ENCODE assay signal across 25 cellular contexts in the genomic region with DNA sequence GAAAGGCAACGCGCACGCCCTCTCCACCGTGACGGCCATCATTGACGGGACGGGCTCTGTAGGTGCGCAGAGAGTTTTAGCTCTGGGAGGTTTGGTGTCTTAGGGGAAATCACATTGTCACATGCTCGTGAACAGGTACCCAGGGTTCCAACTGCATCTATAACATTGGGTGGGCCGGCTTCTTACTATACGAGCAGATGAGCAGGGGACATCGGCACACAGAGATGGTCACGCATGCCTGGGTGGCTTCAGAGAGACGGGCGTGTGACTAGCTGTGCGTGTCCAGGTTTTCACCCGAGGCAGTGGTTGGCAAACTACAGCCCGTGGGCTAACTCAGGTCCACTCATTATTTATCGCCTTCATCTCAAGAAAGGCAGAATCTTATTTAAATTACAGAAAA. TPM values are rescaled to one million over a fixed set of nuclear protein-coding genes. Genes with fewer than 3 reads are reported as not detected.
DNase-seq lines count a peak whose midpoint lies in the region; ATAC-seq and TF ChIP-seq lines count a peak whose summit lies in the region.
"Had no signal": no experiment of that assay in that cellular context is flagged by ENCODE, and none has a peak within 500 bp of the region (broad histone marks: within the 10 kb centered on the region; RNA-seq: fewer than 3 reads in every experiment).

No MANE protein-coding gene starts in this region.

- no peaks in the 10 kb centered on the region for H3K27me3 Mint-ChIP-seq in activated CD8-positive, alpha-beta memory T cell treated with anti-CD3 and anti-CD28 coated beads, Interleukin-2, amount 10 ng/mL, durations not matched to agents 7 days and 5 days
- no peaks in the 10 kb centered on the region for H3K27me3 Mint-ChIP-seq in WTC11 (ENCODE audit: low read depth)
- H3K27me3 Mint-ChIP-seq: activated B cell treated with CpG ODN at 0.5 μM for 24 hours; activated CD8-positive, alpha-beta T cell treated with anti-CD3 and anti-CD28 coated beads for 36 hours; CD8-positive, alpha-beta memory T cell had no signal

- H2BK12ac ChIP-seq in neuronal stem cell (ENCODE audit: low read length), result no peak overlapping the region

- H3K9me3 ChIP-seq in neuronal stem cell (replicated peaks in 1 of 2; ENCODE audit: control insufficient read depth in 2 of 2, insufficient read depth in 1 of 2, low read depth in 1 of 2, low read length in 2 of 2), result no peaks in the 10 kb centered on the region
- H3K9me3 ChIP-seq in uterus, result no peaks in the 10 kb centered on the region
- H3K9me3 ChIP-seq: ovary had no signal

- H2BK15ac ChIP-seq in neuronal stem cell (ENCODE audit: low read length), result no peak overlapping the region

- no peak for TF ChIP-seq POLR2A in uterus (IDR thresholded peaks at IDR 0.05)

- no peak overlapping the region for H2AFZ ChIP-seq in neuronal stem cell (ENCODE audit: low read length)

- H2BK5ac ChIP-seq in neuronal stem cell (ENCODE audit: low read length), result no peak overlapping the region

- CTCF ChIA-PET in activated CD8-positive, alpha-beta memory T cell treated with anti-CD3 and anti-CD28 coated beads, Interleukin-2, amount 10 ng/mL, durations not matched to agents 7 days and 5 days (lab: Charles Lee), result no interaction called here
- CTCF ChIA-PET in WTC11 (lab: Charles Lee), result interaction anchor here (0.8 kb wide), 1 partner anchor 152 kb away, joined by 3 read pairs; no protein-coding TSS in a partner anchor

- no CpG with 5 or more reads among the region's 19 CpGs for WGBS in neuronal stem cell (ENCODE audit: extremely low coverage in 2 of 2, insufficient read length in 2 of 2, insufficient replicate concordance in 1 of 2), 2 donors

- no peak overlapping the region for H4K91ac ChIP-seq in neuronal stem cell (ENCODE audit: low read depth, low read length, poor library complexity)

- H3K27ac ChIP-seq in neuronal stem cell (replicated peaks; ENCODE audit: low read length) (no peak overlapping the region), uterus (no peak overlapping the region)
- H3K27ac ChIP-seq: brain microvascular endothelial cell, HL-60, KMS-11, ovary had no signal

- H3K4me1 Mint-ChIP-seq in activated CD8-positive, alpha-beta memory T cell treated with anti-CD3 and anti-CD28 coated beads, Interleukin-2, amount 10 ng/mL, durations not matched to agents 7 days and 5 days, result no peaks in the 10 kb centered on the region
- peaks cover 4% of the 10 kb centered on the region for H3K4me1 Mint-ChIP-seq in WTC11
- H3K4me1 Mint-ChIP-seq: activated B cell treated with CpG ODN at 0.5 μM for 24 hours; CD8-positive, alpha-beta memory T cell had no signal

- no peak overlapping the region for H3K14ac ChIP-seq in neuronal stem cell (ENCODE audit: low read length)

- H4K8ac ChIP-seq in neuronal stem cell (ENCODE audit: low read depth, low read length), result no peak overlapping the region

- no peak overlapping the region for H3K4me2 ChIP-seq in neuronal stem cell (ENCODE audit: insufficient read depth, low read length, poor library complexity, severe bottlenecking)
- H3K4me2 ChIP-seq: KMS-11, smooth muscle cell had no signal

- H3K23ac ChIP-seq in neuronal stem cell (ENCODE audit: low read depth, low read length, poor library complexity), result no peak overlapping the region

- no peak for ATAC-seq in activated CD8-positive, alpha-beta memory T cell treated with anti-CD3 and anti-CD28 coated beads, Interleukin-2, amount 10 ng/mL, durations not matched to agents 7 days and 5 days
- no peak for ATAC-seq in WTC11
- ATAC-seq: activated CD8-positive, alpha-beta T cell treated with anti-CD3 and anti-CD28 coated beads for 36 hours had no signal

- no peak overlapping the region for H2BK120ac ChIP-seq in neuronal stem cell (ENCODE audit: low read depth, low read length)

- H2AK5ac ChIP-seq in neuronal stem cell (ENCODE audit: low read depth, low read length), result peak overlapping the region; percentile 95

- H3K36me3 Mint-ChIP-seq in activated CD8-positive, alpha-beta memory T cell treated with anti-CD3 and anti-CD28 coated beads, Interleukin-2, amount 10 ng/mL, durations not matched to agents 7 days and 5 days, result no peaks in the 10 kb centered on the region
- peaks cover 32% of the 10 kb centered on the region for H3K36me3 Mint-ChIP-seq in WTC11

- H3K79me1 ChIP-seq in neuronal stem cell (ENCODE audit: low read depth, low read length), result no peaks in the 10 kb centered on the region

- H3K9ac ChIP-seq in neuronal stem cell (ENCODE audit: low read depth, low read length, poor library complexity), result no peak overlapping the region
- H3K9ac ChIP-seq: KMS-11 had no signal

- peak; percentile 40 for DNase-seq in activated CD8-positive, alpha-beta memory T cell treated with anti-CD3 and anti-CD28 coated beads for 24 hours
- DNase-seq in activated CD8-positive, alpha-beta memory T cell treated with anti-CD3 and anti-CD28 coated beads, Interleukin-2, amount 10 ng/mL, durations not matched to agents 7 days and 5 days, result no peak
- DNase-seq in WTC11 (ENCODE audit: low spot score), result peak; percentile 3
- DNase-seq in neuronal stem cell (ENCODE audit: low spot score), result no peak
- DNase-seq in uterus, result peak; percentile 3 to 10
- DNase-seq in activated gamma-delta T cell treated with Interleukin-2 at 50 U/mL for 16 hours, result no peak
- no peak for DNase-seq in NCI-H510A (lab: John Stamatoyannopoulos, UW)
- DNase-seq in NCI-H187 treated with DMSO at 0.1 percent for 48 hours (lab: John Stamatoyannopoulos, UW), result no peak
- DNase-seq: activated B cell treated with CpG ODN at 0.5 μM for 24 hours; activated CD8-positive, alpha-beta T cell treated with anti-CD3 and anti-CD28 coated beads for 36 hours; brain microvascular endothelial cell; MM.1S; NCI-H1417 treated with DMSO at 0.1 percent for 48 hours; NCI-H446 treated with DMSO at 0.1 percent for 48 hours; retina; SHP77 treated with DMSO at 0.1 percent for 48 hours; stimulated activated CD4-positive, alpha-beta T cell treated with anti-CD3 and anti-CD28 coated beads, Interleukin-2, amount 100 ng/mL, for 24 hours; SW 1271; T1000 had no signal

- TF ChIP-seq CTCF in WTC11 (IDR thresholded peaks at IDR 0.05) (no peak), uterus (IDR thresholded peaks at IDR 0.05) (no peak)

- H3K4me3 Mint-ChIP-seq in activated CD8-positive, alpha-beta memory T cell treated with anti-CD3 and anti-CD28 coated beads, Interleukin-2, amount 10 ng/mL, durations not matched to agents 7 days and 5 days, result no peak overlapping the region
- H3K4me3 Mint-ChIP-seq in WTC11, result no peak overlapping the region
- H3K4me3 Mint-ChIP-seq: activated B cell treated with CpG ODN at 0.5 μM for 24 hours; activated CD8-positive, alpha-beta T cell treated with anti-CD3 and anti-CD28 coated beads for 36 hours; CD8-positive, alpha-beta memory T cell; nephron had no signal

- H3K27me3 ChIP-seq in neuronal stem cell (ENCODE audit: control insufficient read depth in 3 of 3, insufficient read depth in 3 of 3, low read depth in 1 of 3, low read length in 3 of 3) (peaks cover 0 to 3% (median 0%) of the 10 kb centered on the region in 3 experiments), uterus (no peaks in the 10 kb centered on the region)
- H3K27me3 ChIP-seq: brain microvascular endothelial cell, ovary had no signal

- H3K27ac Mint-ChIP-seq in activated CD8-positive, alpha-beta memory T cell treated with anti-CD3 and anti-CD28 coated beads, Interleukin-2, amount 10 ng/mL, durations not matched to agents 7 days and 5 days, result no peak overlapping the region
- no peak overlapping the region for H3K27ac Mint-ChIP-seq in WTC11
- H3K27ac Mint-ChIP-seq: activated B cell treated with CpG ODN at 0.5 μM for 24 hours; activated CD8-positive, alpha-beta T cell treated with anti-CD3 and anti-CD28 coated beads for 36 hours; nephron had no signal

- H3K18ac ChIP-seq in neuronal stem cell (ENCODE audit: low read length), result no peak overlapping the region

- no peaks in the 10 kb centered on the region for H3K9me3 Mint-ChIP-seq in activated CD8-positive, alpha-beta memory T cell treated with anti-CD3 and anti-CD28 coated beads, Interleukin-2, amount 10 ng/mL, durations not matched to agents 7 days and 5 days (ENCODE audit: low read depth)
- H3K9me3 Mint-ChIP-seq in WTC11, result no peaks in the 10 kb centered on the region
- H3K9me3 Mint-ChIP-seq: activated B cell treated with CpG ODN at 0.5 μM for 24 hours; activated CD8-positive, alpha-beta T cell treated with anti-CD3 and anti-CD28 coated beads for 36 hours; CD8-positive, alpha-beta memory T cell; nephron had no signal

- H3K36me3 ChIP-seq in neuronal stem cell (replicated peaks in 1 of 2; ENCODE audit: control insufficient read depth in 2 of 2, insufficient read depth in 2 of 2, low read length in 2 of 2), result peaks cover 0 to 3% of the 10 kb centered on the region in 2 donors
- no peaks in the 10 kb centered on the region for H3K36me3 ChIP-seq in uterus
- H3K36me3 ChIP-seq: brain microvascular endothelial cell, ovary had no signal

- intact Hi-C loops in uterus (cut with DNase I; ENCODE audit: low total_unique reads), result no loop called here

- H3K4me1 ChIP-seq in neuronal stem cell (ENCODE audit: control insufficient read depth in 2 of 2, insufficient read depth in 1 of 2, low read depth in 1 of 2, low read length in 2 of 2) (peaks cover 8 to 16% of the 10 kb centered on the region in 2 donors), uterus (no peaks in the 10 kb centered on the region)

- POLR2A ChIA-PET in WTC11 (lab: Charles Lee), result no interaction called here

- H3K4me3 ChIP-seq in neuronal stem cell (ENCODE audit: low read length in 2 of 2) (no peak overlapping the region), uterus (no peak overlapping the region)
- H3K4me3 ChIP-seq: ovary, smooth muscle cell had no signal

- no peak overlapping the region for H3K4ac ChIP-seq in neuronal stem cell (ENCODE audit: low read length)

TF ChIP-seq in WTC11, 78 proteins besides CTCF, POLR2A, EP300 and RAD21 (continues in another document):
- no peak for TF ChIP-seq NR2C2 (CRISPR knock-in tag; IDR thresholded peaks at IDR 0.05)
- no peak for TF ChIP-seq ZMAT4 (CRISPR knock-in tag; IDR thresholded peaks at IDR 0.05)

RNA-seq across cellular contexts. Expression of gene SLC37A1, which starts 54.7 kb away (rescaled TPM):
- 10 to 100 TPM; 14.0 to 14.8 TPM for total RNA-seq in activated CD8-positive, alpha-beta memory T cell treated with anti-CD3 and anti-CD28 coated beads, Interleukin-2, amount 10 ng/mL, durations not matched to agents 7 days and 5 days
- 22.7 to 26.3 TPM (median 25.8 TPM) in 3 replicates for total RNA-seq in WTC11 (2021)
- polyA plus RNA-seq in neuronal stem cell (2013, experiment 1 of 2), result 9.1 TPM
- polyA plus RNA-seq in neuronal stem cell (2013, experiment 2 of 2), result 8.5 TPM
- 1 to 10 TPM; 2.3 to 8.8 (median 6.3) TPM for total RNA-seq in uterus

Comparison
In these comparisons a context has a peak if more than half of its experiments do, and no peak if none do; other contexts are left out.
1. DNase-seq: peak in activated CD8-positive, alpha-beta memory T cell treated with anti-CD3 and anti-CD28 coated beads for 24 hours (single experiment), WTC11 (single experiment) and uterus (2 of 2); none in activated CD8-positive, alpha-beta memory T cell treated with anti-CD3 and anti-CD28 coated beads, Interleukin-2, amount 10 ng/mL, durations not matched to agents 7 days and 5 days (single experiment), neuronal stem cell (single experiment), activated gamma-delta T cell treated with Interleukin-2 at 50 U/mL for 16 hours (single experiment), NCI-H510A (single experiment) and NCI-H187 treated with DMSO at 0.1 percent for 48 hours (single experiment).